ENCODE assay signal across 24 cellular contexts in the genomic region with DNA sequence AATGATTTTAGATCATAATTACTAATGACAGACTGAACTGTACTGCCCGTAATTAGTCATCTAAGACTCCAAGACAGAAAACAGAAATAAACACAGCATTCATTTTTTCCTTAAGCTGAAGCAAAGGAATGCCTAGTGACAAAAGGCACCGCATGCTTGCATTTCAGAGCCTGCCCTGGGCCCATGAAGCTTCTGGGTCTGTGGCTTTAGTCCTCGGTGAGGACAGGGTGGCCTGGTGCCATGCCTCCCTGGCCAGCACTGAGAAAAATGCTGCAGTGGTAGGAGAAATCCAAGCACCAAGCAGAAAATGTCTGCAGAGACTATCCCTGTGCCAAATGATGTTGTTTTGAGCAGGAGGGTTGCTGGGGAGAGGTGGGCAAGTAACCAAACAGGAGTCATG.
A peak's percentile ranks its signal among the peaks of the same experiment; 100 is the strongest.
DNase-seq lines count a peak whose midpoint lies in the region; ATAC-seq and TF ChIP-seq lines count a peak whose summit lies in the region.
"Had no signal": no experiment of that assay in that cellular context is flagged by ENCODE, and none has a peak within 500 bp of the region (broad histone marks: within the 10 kb centered on the region; RNA-seq: fewer than 3 reads in every experiment).

No MANE protein-coding gene starts in this region.

- H3K4me1 Mint-ChIP-seq in GM23338 (peaks cover 28% of the 10 kb centered on the region), Caco-2 (ENCODE audit: low read depth, unreplicated experiment) (no peaks in the 10 kb centered on the region)
- H3K4me1 Mint-ChIP-seq in CD4-positive, alpha-beta memory T cell, result no peaks in the 10 kb centered on the region
- H3K4me1 Mint-ChIP-seq: activated naive CD8-positive, alpha-beta T cell treated with anti-CD3 and anti-CD28 coated beads for 36 hours had no signal

- POLR2A ChIA-PET in CD4-positive, alpha-beta memory T cell (lab: Charles Lee; ENCODE audit: partially characterized antibody), result no interaction called here
- POLR2A ChIA-PET in Caco-2 (lab: Charles Lee), result no interaction called here

- H3K9ac ChIP-seq in stomach smooth muscle (ENCODE audit: low read length in 2 of 2), result peak overlapping the region; percentile 25 to 42

- no TSS peak for BruUV-seq in Caco-2 (replicated peaks; lab: Mats Ljungman, UMichigan)

- H3K36me3 Mint-ChIP-seq in GM23338 (ENCODE audit: low read depth) (no peaks in the 10 kb centered on the region), Caco-2 (ENCODE audit: insufficient read depth, unreplicated experiment) (no peaks in the 10 kb centered on the region)
- H3K36me3 Mint-ChIP-seq in CD4-positive, alpha-beta memory T cell, result no peaks in the 10 kb centered on the region
- H3K36me3 Mint-ChIP-seq: activated naive CD8-positive, alpha-beta T cell treated with anti-CD3 and anti-CD28 coated beads for 36 hours had no signal

- H4K20me1 ChIP-seq in GM23338 (replicated peaks; ENCODE audit: insufficient read depth), result no peaks in the 10 kb centered on the region; the same call in 1 of the 2 replicates

- ATAC-seq in GM23338 (peak; percentile 37), GM21381 (IDR thresholded peaks at IDR 0.05; ENCODE audit: unreplicated experiment) (no peak)

- H3K4me3 Mint-ChIP-seq in GM23338, result no peak overlapping the region
- no peak overlapping the region for H3K4me3 Mint-ChIP-seq in CD4-positive, alpha-beta memory T cell
- no peak overlapping the region for H3K4me3 Mint-ChIP-seq in Caco-2 (ENCODE audit: unreplicated experiment)
- H3K4me3 Mint-ChIP-seq: activated naive CD8-positive, alpha-beta T cell treated with anti-CD3 and anti-CD28 coated beads for 36 hours; nephron progenitor cell; stimulated activated naive CD8-positive, alpha-beta T cell treated with anti-CD3 and anti-CD28 coated beads, Interleukin-15, Interleukin-2, amounts not matched to agents 100 ng/mL and 50 ng/mL, for 24 hours had no signal

- no peak overlapping the region for H3K27ac ChIP-seq in GM23338 (ENCODE audit: low read depth)
- peak overlapping the region; percentile 85 for H3K27ac ChIP-seq in stomach smooth muscle (ENCODE audit: low read length)
- H3K27ac ChIP-seq in CD4-positive, alpha-beta memory T cell (ENCODE audit: low read depth, low read length), result no peak overlapping the region
- H3K27ac ChIP-seq: cardiac muscle cell, hepatocyte, SJSA1 had no signal

- H3K36me3 ChIP-seq in GM23338 (ENCODE audit: insufficient read depth), result no peaks in the 10 kb centered on the region
- H3K36me3 ChIP-seq in stomach smooth muscle (ENCODE audit: control insufficient read depth in 2 of 2, insufficient read depth in 2 of 2, low read length in 2 of 2), result peaks cover 0 to 8% of the 10 kb centered on the region in 2 donors
- H3K36me3 ChIP-seq in CD4-positive, alpha-beta memory T cell (ENCODE audit: insufficient read depth, low read length), result no peaks in the 10 kb centered on the region
- no peaks in the 10 kb centered on the region for H3K36me3 ChIP-seq in Caco-2 (ENCODE audit: control insufficient read depth, insufficient read depth, low read length)
- H3K36me3 ChIP-seq: cardiac muscle cell, SJSA1 had no signal

- H3K9me3 Mint-ChIP-seq in GM23338 (no peaks in the 10 kb centered on the region), Caco-2 (ENCODE audit: unreplicated experiment) (no peaks in the 10 kb centered on the region)
- no peaks in the 10 kb centered on the region for H3K9me3 Mint-ChIP-seq in CD4-positive, alpha-beta memory T cell
- H3K9me3 Mint-ChIP-seq: activated naive CD8-positive, alpha-beta T cell treated with anti-CD3 and anti-CD28 coated beads for 36 hours; nephron progenitor cell; stimulated activated naive CD8-positive, alpha-beta T cell treated with anti-CD3 and anti-CD28 coated beads, Interleukin-15, Interleukin-2, amounts not matched to agents 100 ng/mL and 50 ng/mL, for 24 hours had no signal

- H2AFZ ChIP-seq in GM23338, result no peak overlapping the region
- H2AFZ ChIP-seq: hepatocyte had no signal

- no peaks in the 10 kb centered on the region for H3K79me2 ChIP-seq in GM23338 (replicated peaks; ENCODE audit: insufficient read depth)
- H3K79me2 ChIP-seq: hepatocyte had no signal

- CTCF ChIA-PET in CD4-positive, alpha-beta memory T cell (lab: Charles Lee; ENCODE audit: partially characterized antibody), result no interaction called here
- CTCF ChIA-PET in Caco-2 (lab: Charles Lee), result no interaction called here

- H3K27me3 ChIP-seq in GM23338 (ENCODE audit: insufficient read depth), result no peaks in the 10 kb centered on the region
- no peaks in the 10 kb centered on the region for H3K27me3 ChIP-seq in stomach smooth muscle (ENCODE audit: control insufficient read depth in 1 of 2, insufficient read depth in 2 of 2, low read length in 2 of 2)
- H3K27me3 ChIP-seq in CD4-positive, alpha-beta memory T cell (ENCODE audit: insufficient read depth, low read length), result no peaks in the 10 kb centered on the region
- H3K27me3 ChIP-seq in Caco-2 (replicated peaks; ENCODE audit: control insufficient read depth, insufficient read depth, low read length), result no peaks in the 10 kb centered on the region
- H3K27me3 ChIP-seq: cardiac muscle cell, hepatocyte, SJSA1 had no signal

- 0 out of 2 replicates have a peak, but pooled peaks cover 4% of the 10 kb centered on the region for H3K9me2 ChIP-seq in GM23338 (ENCODE audit: insufficient read depth)

- no peaks in the 10 kb centered on the region for H3K9me3 ChIP-seq in stomach smooth muscle (ENCODE audit: control insufficient read depth in 2 of 2, low read length in 2 of 2)
- H3K9me3 ChIP-seq in CD4-positive, alpha-beta memory T cell (ENCODE audit: control insufficient read depth in 1 of 2, low read length in 2 of 2), result no peaks in the 10 kb centered on the region
- no peaks in the 10 kb centered on the region for H3K9me3 ChIP-seq in Caco-2
- H3K9me3 ChIP-seq: SJSA1 had no signal

- H3K4me1 ChIP-seq in GM23338 (ENCODE audit: insufficient read depth) (peaks cover 12% of the 10 kb centered on the region), stomach smooth muscle (ENCODE audit: control insufficient read depth, insufficient read depth, low read length) (peaks cover 43% of the 10 kb centered on the region), Caco-2 (no peaks in the 10 kb centered on the region)
- no peaks in the 10 kb centered on the region for H3K4me1 ChIP-seq in CD4-positive, alpha-beta memory T cell (ENCODE audit: insufficient read depth, low read length)
- H3K4me1 ChIP-seq: SJSA1 had no signal

- intact Hi-C loops in CD4-positive, alpha-beta memory T cell (cut with micrococcal nuclease), result no loop called here
- intact Hi-C loops in Caco-2 (cut with micrococcal nuclease; ENCODE audit: unreplicated experiment), result no loop called here

- no peaks in the 10 kb centered on the region for H3F3A ChIP-seq in GM23338 (replicated peaks; ENCODE audit: low read depth)

- H3K4me3 ChIP-seq in GM23338 (no peak overlapping the region), stomach smooth muscle (ENCODE audit: low read length in 2 of 2) (peak overlapping the region in 1 of 2 donors; percentile 12), Caco-2 (ENCODE audit: low read depth, low read length) (no peak overlapping the region)
- no peak overlapping the region for H3K4me3 ChIP-seq in CD4-positive, alpha-beta memory T cell (ENCODE audit: low read length in 2 of 2)
- H3K4me3 ChIP-seq: cardiac muscle cell, hepatocyte, SJSA1 had no signal

- H3K27me3 Mint-ChIP-seq in GM23338 (ENCODE audit: insufficient read depth, low read depth, poor library complexity), result peaks cover 10% of the 10 kb centered on the region
- H3K27me3 Mint-ChIP-seq in CD4-positive, alpha-beta memory T cell, result no peaks in the 10 kb centered on the region
- H3K27me3 Mint-ChIP-seq in Caco-2 (ENCODE audit: insufficient read depth, unreplicated experiment), result no peaks in the 10 kb centered on the region
- H3K27me3 Mint-ChIP-seq: activated naive CD8-positive, alpha-beta T cell treated with anti-CD3 and anti-CD28 coated beads for 36 hours; stimulated activated naive CD8-positive, alpha-beta T cell treated with anti-CD3 and anti-CD28 coated beads, Interleukin-15, Interleukin-2, amounts not matched to agents 100 ng/mL and 50 ng/mL, for 24 hours had no signal

- no peak overlapping the region; the same call in 1 of the 2 replicates for H3K27ac Mint-ChIP-seq in GM23338
- H3K27ac Mint-ChIP-seq in CD4-positive, alpha-beta memory T cell, result no peak overlapping the region
- H3K27ac Mint-ChIP-seq in Caco-2 (ENCODE audit: unreplicated experiment), result no peak overlapping the region
- H3K27ac Mint-ChIP-seq: activated naive CD8-positive, alpha-beta T cell treated with anti-CD3 and anti-CD28 coated beads for 36 hours; stimulated activated naive CD8-positive, alpha-beta T cell treated with anti-CD3 and anti-CD28 coated beads, Interleukin-15, Interleukin-2, amounts not matched to agents 100 ng/mL and 50 ng/mL, for 24 hours had no signal

- TF ChIP-seq CTCF in GM23338 (conservative IDR thresholded peaks at IDR 0.05; ENCODE audit: low read depth in 2 of 2), result no peak
- TF ChIP-seq CTCF in Caco-2 (IDR thresholded peaks at IDR 0.05; ENCODE audit: insufficient read depth in 1 of 2, low read depth in 1 of 2, low read length in 1 of 2, severe bottlenecking in 1 of 2, unreplicated experiment in 1 of 2), result no peak

- DNase-seq in GM23338 (ENCODE audit: low spot score) (no peak), cerebellum (ENCODE audit: low spot score) (peak; percentile 68), medulla oblongata (ENCODE audit: extremely low spot score) (peak; percentile 78), Caco-2 (no peak), erythroblast (lab: John Stamatoyannopoulos, UW) (no peak)
- DNase-seq in CD4-positive, alpha-beta memory T cell, result no peak
- DNase-seq: activated CD4-positive, CD25-positive, alpha-beta regulatory T cell; activated naive CD8-positive, alpha-beta T cell treated with anti-CD3 and anti-CD28 coated beads for 36 hours; Calu3; effector CD8-positive, alpha-beta T cell; EL; kidney; mesenchymal stem cell; NCI-H187; NCI-H510A; nephron progenitor cell; stimulated activated CD4-positive, alpha-beta T cell treated with anti-CD3 and anti-CD28 coated beads, Interleukin-15, amount 100 ng/mL, for 24 hours; T-helper 9 cell had no signal

- no peak overlapping the region for H3K4me2 ChIP-seq in GM23338
- H3K4me2 ChIP-seq: hepatocyte had no signal

- no peak for TF ChIP-seq POLR2A in erythroblast (IDR thresholded peaks at IDR 0.05; ENCODE audit: low read length)

TF ChIP-seq in GM23338, 12 proteins besides CTCF, POLR2A, EP300 and RAD21 (continues in another document):
- TF ChIP-seq POLR2AphosphoS5 (IDR thresholded peaks at IDR 0.05; ENCODE audit: low read depth), result no peak

Comparison
In these comparisons a context has a peak if more than half of its experiments do, and no peak if none do; other contexts are left out.
1. DNase-seq: peak in cerebellum (single experiment) and medulla oblongata (single experiment); none in GM23338 (single experiment), CD4-positive, alpha-beta memory T cell (0 of 5), Caco-2 (0 of 2) and erythroblast (0 of 2).